Comparison of ENCODE assay signal across 11 cellular contexts in genomic region chr7:149719050-149719899, GRCh38. TPM values are rescaled to one million over a fixed set of nuclear protein-coding genes. Genes with fewer than 3 reads are reported as not detected.
DNase-seq lines count a peak whose midpoint lies in the region; TF ChIP-seq lines count a peak whose summit lies in the region.
"Had no signal": no experiment of that assay in that cellular context is flagged by ENCODE, and none has a peak within 500 bp of the region (broad histone marks: within the 10 kb centered on the region; RNA-seq: fewer than 3 reads in every experiment).

No MANE protein-coding gene starts in this region.

- H3K79me2 ChIP-seq in mesendoderm (ENCODE audit: control insufficient read depth, insufficient read depth, low read length), result no peaks in the 10 kb centered on the region

- no peak overlapping the region for H2BK120ac ChIP-seq in mesendoderm (ENCODE audit: low read depth, low read length)

- no peak overlapping the region for H3K23ac ChIP-seq in mesendoderm (ENCODE audit: low read length)

- H3K4me3 ChIP-seq in brain microvascular endothelial cell (ENCODE audit: low read depth, low read length) (no peak overlapping the region), mesendoderm (ENCODE audit: low read length) (no peak overlapping the region)
- H3K4me3 ChIP-seq: cardiac muscle cell had no signal

- H3K56ac ChIP-seq in mesendoderm (ENCODE audit: low read length), result no peak overlapping the region

- no peak overlapping the region for H4K5ac ChIP-seq in mesendoderm (ENCODE audit: low read length)

- no peak overlapping the region for H3K27ac ChIP-seq in brain microvascular endothelial cell
- no peak overlapping the region for H3K27ac ChIP-seq in mesendoderm (ENCODE audit: low read depth, low read length)
- H3K27ac ChIP-seq: cardiac muscle cell had no signal

- H3K9ac ChIP-seq in mesendoderm (ENCODE audit: low read length), result no peak overlapping the region

- no peak overlapping the region for H4K8ac ChIP-seq in mesendoderm (ENCODE audit: low read depth, low read length)

- no peak overlapping the region for H3K18ac ChIP-seq in mesendoderm (ENCODE audit: low read length)

- no peak overlapping the region for H2AK5ac ChIP-seq in mesendoderm (ENCODE audit: low read length)

- H3K4me2 ChIP-seq in mesendoderm (ENCODE audit: low read length), result no peak overlapping the region

- H2BK15ac ChIP-seq in mesendoderm (replicated peaks; ENCODE audit: low read depth), result no peak overlapping the region

- in situ Hi-C loops in Caki2 (cut with HindIII; ENCODE audit: low pct_unique_long_range_greater_than_20kb, low sequenced_read_pairs), result no loop called here
- in situ Hi-C loops in brain microvascular endothelial cell (cut with HindIII; ENCODE audit: low pct_ligation_motif_present, low sequenced_read_pairs), result no loop called here

- DNase-seq in Caki2 (ENCODE audit: low read depth), result peak; percentile 34
- peak; percentile 51 for DNase-seq in M059J (ENCODE audit: low read depth)
- peak; percentile 83 for DNase-seq in brain microvascular endothelial cell
- peak; percentile 67 for DNase-seq in mesendoderm
- no peak for DNase-seq in amniotic stem cell (lab: John Stamatoyannopoulos, UW)
- DNase-seq in superior temporal gyrus (ENCODE audit: extremely low spot score), result no peak
- no peak for DNase-seq in SW 1271 (lab: John Stamatoyannopoulos, UW)
- no peak for DNase-seq in GM10266 (ENCODE audit: extremely low spot score)
- DNase-seq: midbrain, NCI-H510A treated with DMSO at 0.1 percent for 48 hours had no signal

- H3K36me3 ChIP-seq in brain microvascular endothelial cell (replicated peaks), result peaks cover 17% of the 10 kb centered on the region
- no peaks in the 10 kb centered on the region for H3K36me3 ChIP-seq in mesendoderm (ENCODE audit: control insufficient read depth, insufficient read depth, low read length)

- TF ChIP-seq CTCF in brain microvascular endothelial cell (IDR thresholded peaks at IDR 0.05; ENCODE audit: low read depth, low read length, missing control alignments), result no peak
- TF ChIP-seq CTCF in GM10266 (IDR thresholded peaks at IDR 0.05; ENCODE audit: control insufficient read depth, insufficient read depth, low read depth, missing control alignments), result no peak

- H3K79me1 ChIP-seq in mesendoderm (ENCODE audit: low read length), result peaks cover 17% of the 10 kb centered on the region

- WGBS in mesendoderm (ENCODE audit: extremely low coverage, insufficient coverage, low lambda C conversion rate), result no CpG with 5 or more reads among the region's 29 CpGs

- peaks cover 6% of the 10 kb centered on the region for H3K4me1 ChIP-seq in mesendoderm (ENCODE audit: control insufficient read depth, low read depth, low read length)

- no peak overlapping the region for H3K4ac ChIP-seq in mesendoderm (ENCODE audit: low read depth, low read length)

- H3K27me3 ChIP-seq in brain microvascular endothelial cell (replicated peaks) (no peaks in the 10 kb centered on the region), mesendoderm (ENCODE audit: insufficient read depth, low read length, poor library complexity) (no peaks in the 10 kb centered on the region)
- H3K27me3 ChIP-seq: cardiac muscle cell had no signal

- H2BK5ac ChIP-seq in mesendoderm (ENCODE audit: low read length), result no peak overlapping the region

RNA-seq across cellular contexts. Expression of gene ZNF467, which starts 54.1 kb away (rescaled TPM):
- 0.41 and 1.4 TPM in 2 replicates for total RNA-seq in Caki2 (2014; rRNA removed; shearing (Covaris generic); ENCODE audit: low replicate concordance)
- 0.96 TPM in 1 of 2 replicates, not detected in the other for total RNA-seq in M059J (2014; rRNA removed; shearing (Covaris generic))
- polyA plus RNA-seq in mesendoderm (2013, experiment 1 of 2), result 0.04 TPM
- polyA plus RNA-seq in mesendoderm (2013, experiment 2 of 2), result 0.08 TPM

Comparison
In these comparisons a context has a peak if more than half of its experiments do, and no peak if none do; other contexts are left out.
1. DNase-seq: peak in Caki2 (single experiment), M059J (single experiment), brain microvascular endothelial cell (single experiment) and mesendoderm (single experiment); none in amniotic stem cell (single experiment), superior temporal gyrus (single experiment), SW 1271 (0 of 2) and GM10266 (single experiment).